ENCODE assay signal across 16 cellular contexts in genomic region chr2:154120706-154121105, GRCh38.
DNase-seq lines count a peak whose midpoint lies in the region; TF ChIP-seq lines count a peak whose summit lies in the region.
"Had no signal": no experiment of that assay in that cellular context is flagged by ENCODE, and none has a peak within 500 bp of the region (broad histone marks: within the 10 kb centered on the region; RNA-seq: fewer than 3 reads in every experiment).

No MANE protein-coding gene starts in this region.

- no peak for TF ChIP-seq CTCF in endothelial cell (IDR thresholded peaks at IDR 0.05; ENCODE audit: unreplicated experiment)
- TF ChIP-seq CTCF in fibroblast of the aortic adventitia (IDR thresholded peaks at IDR 0.05; ENCODE audit: insufficient read depth, low read length) = no peak
- no peak for TF ChIP-seq CTCF in MM.1S (IDR thresholded peaks at IDR 0.05; ENCODE audit: low read length)

- no peak overlapping the region for H3K9ac ChIP-seq in MM.1S (ENCODE audit: low read length)
- H3K9ac ChIP-seq: BLaER1 treated with 17β-estradiol and CSF1 and Interleukin-3, amounts not matched to agents 10 nM and 100 nM had no signal

- H3K27me3 ChIP-seq in MM.1S (replicated peaks; ENCODE audit: insufficient read depth, low read length) = no peaks in the 10 kb centered on the region
- H3K27me3 ChIP-seq: BLaER1 treated with 17β-estradiol and CSF1 and Interleukin-3, amounts not matched to agents 10 nM and 100 nM had no signal

- no peaks in the 10 kb centered on the region for H3F3A ChIP-seq in MM.1S (ENCODE audit: insufficient read depth, low read length)

- no peaks in the 10 kb centered on the region for H3K9me2 ChIP-seq in MM.1S (replicated peaks; ENCODE audit: insufficient read depth, low read length)

- H3K9me3 ChIP-seq in MM.1S (replicated peaks; ENCODE audit: insufficient read depth, low read length) = no peaks in the 10 kb centered on the region
- H3K9me3 ChIP-seq: Caco-2 had no signal

- H3K4me3 ChIP-seq in fibroblast of the aortic adventitia (ENCODE audit: low read depth, low read length) (no peak overlapping the region), MM.1S (ENCODE audit: low read length) (no peak overlapping the region)
- H3K4me3 ChIP-seq: BLaER1 treated with 17β-estradiol and CSF1 and Interleukin-3, amounts not matched to agents 10 nM and 100 nM had no signal

- H3K4me1 Mint-ChIP-seq in endothelial cell (ENCODE audit: unreplicated experiment) = peaks cover 12% of the 10 kb centered on the region
- no peaks in the 10 kb centered on the region for H3K4me1 Mint-ChIP-seq in T-helper 2 cell treated with Interferon-gamma antibody and Interleukin-4, amounts not matched to agents 5 μg/mL and 100 μg/mL, for 36 hours (ENCODE audit: low read depth)
- H3K4me1 Mint-ChIP-seq: B cell had no signal

- no peak overlapping the region for H3K4me3 Mint-ChIP-seq in endothelial cell (ENCODE audit: unreplicated experiment)
- H3K4me3 Mint-ChIP-seq in T-helper 2 cell treated with Interferon-gamma antibody and Interleukin-4, amounts not matched to agents 5 μg/mL and 100 μg/mL, for 36 hours = no peak overlapping the region
- H3K4me3 Mint-ChIP-seq: B cell; CD4-positive, alpha-beta T cell; CD8-positive, alpha-beta T cell had no signal

- peaks cover 4% of the 10 kb centered on the region for H3K27me3 Mint-ChIP-seq in endothelial cell (ENCODE audit: unreplicated experiment)
- H3K27me3 Mint-ChIP-seq in T-helper 2 cell treated with Interferon-gamma antibody and Interleukin-4, amounts not matched to agents 5 μg/mL and 100 μg/mL, for 36 hours (ENCODE audit: low read depth) = no peaks in the 10 kb centered on the region
- H3K27me3 Mint-ChIP-seq: B cell; CD4-positive, alpha-beta T cell had no signal

- H3K79me2 ChIP-seq in MM.1S (ENCODE audit: low read length) = no peaks in the 10 kb centered on the region

- H3K27ac ChIP-seq in MM.1S (ENCODE audit: low read length) = no peak overlapping the region
- H3K27ac ChIP-seq: BLaER1 treated with 17β-estradiol and CSF1 and Interleukin-3, amounts not matched to agents 10 nM and 100 nM; C4-2B had no signal

- H4K20me1 ChIP-seq in MM.1S (ENCODE audit: insufficient read depth, low read length) = no peaks in the 10 kb centered on the region
- H4K20me1 ChIP-seq: BLaER1 treated with 17β-estradiol and CSF1 and Interleukin-3, amounts not matched to agents 10 nM and 100 nM had no signal

- H3K4me2 ChIP-seq in MM.1S (ENCODE audit: low read depth, low read length) = no peak overlapping the region
- H3K4me2 ChIP-seq: BLaER1 treated with 17β-estradiol and CSF1 and Interleukin-3, amounts not matched to agents 10 nM and 100 nM had no signal

- H3K9me3 Mint-ChIP-seq in endothelial cell (ENCODE audit: unreplicated experiment) = peaks cover 12% of the 10 kb centered on the region
- H3K9me3 Mint-ChIP-seq in T-helper 2 cell treated with Interferon-gamma antibody and Interleukin-4, amounts not matched to agents 5 μg/mL and 100 μg/mL, for 36 hours = peaks cover 40% of the 10 kb centered on the region

- peaks cover 32% of the 10 kb centered on the region for H3K36me3 Mint-ChIP-seq in endothelial cell (ENCODE audit: low read depth, unreplicated experiment)
- H3K36me3 Mint-ChIP-seq in T-helper 2 cell treated with Interferon-gamma antibody and Interleukin-4, amounts not matched to agents 5 μg/mL and 100 μg/mL, for 36 hours (ENCODE audit: low read depth) = no peaks in the 10 kb centered on the region
- H3K36me3 Mint-ChIP-seq: CD8-positive, alpha-beta T cell had no signal

- DNase-seq in endothelial cell (ENCODE audit: low spot score) = peak; percentile 6
- peak; percentile 40 for DNase-seq in fibroblast of the aortic adventitia (ENCODE audit: low read depth)
- DNase-seq in T-helper 2 cell treated with Interferon-gamma antibody and Interleukin-4, amounts not matched to agents 5 μg/mL and 100 μg/mL, for 36 hours (ENCODE audit: low spot score) = no peak
- no peak for DNase-seq in MM.1S
- DNase-seq in HK-2 (ENCODE audit: unreplicated experiment) = no peak
- DNase-seq: 8988T; ACHN; Caco-2; Calu3; CD4-positive, alpha-beta T cell; CD8-positive, alpha-beta T cell; DMS79 treated with DMSO at 0.1 percent for 48 hours; GF-D8 had no signal

- H2AFZ ChIP-seq in MM.1S (ENCODE audit: low read length) = no peak overlapping the region

- H3K27ac Mint-ChIP-seq in endothelial cell (ENCODE audit: unreplicated experiment) = peak overlapping the region; percentile 97
- no peak overlapping the region for H3K27ac Mint-ChIP-seq in T-helper 2 cell treated with Interferon-gamma antibody and Interleukin-4, amounts not matched to agents 5 μg/mL and 100 μg/mL, for 36 hours
- H3K27ac Mint-ChIP-seq: B cell; CD4-positive, alpha-beta T cell; CD8-positive, alpha-beta T cell had no signal

- no peaks in the 10 kb centered on the region for H3K4me1 ChIP-seq in MM.1S (ENCODE audit: low read length)
- H3K4me1 ChIP-seq: BLaER1 treated with 17β-estradiol and CSF1 and Interleukin-3, amounts not matched to agents 10 nM and 100 nM; Caco-2 had no signal

- no peaks in the 10 kb centered on the region for H3K36me3 ChIP-seq in MM.1S (replicated peaks; ENCODE audit: insufficient read depth, low read length)
- H3K36me3 ChIP-seq: BLaER1 treated with 17β-estradiol and CSF1 and Interleukin-3, amounts not matched to agents 10 nM and 100 nM had no signal

Comparison
In these comparisons a context has a peak if more than half of its experiments do, and no peak if none do; other contexts are left out.
1. DNase-seq: peak in endothelial cell (single experiment) and fibroblast of the aortic adventitia (single experiment); none in T-helper 2 cell treated with Interferon-gamma antibody and Interleukin-4, amounts not matched to agents 5 μg/mL and 100 μg/mL, for 36 hours (single experiment), MM.1S (single experiment) and HK-2 (single experiment).